ENCODE assay signal across 1 cellular context in the genomic region with DNA sequence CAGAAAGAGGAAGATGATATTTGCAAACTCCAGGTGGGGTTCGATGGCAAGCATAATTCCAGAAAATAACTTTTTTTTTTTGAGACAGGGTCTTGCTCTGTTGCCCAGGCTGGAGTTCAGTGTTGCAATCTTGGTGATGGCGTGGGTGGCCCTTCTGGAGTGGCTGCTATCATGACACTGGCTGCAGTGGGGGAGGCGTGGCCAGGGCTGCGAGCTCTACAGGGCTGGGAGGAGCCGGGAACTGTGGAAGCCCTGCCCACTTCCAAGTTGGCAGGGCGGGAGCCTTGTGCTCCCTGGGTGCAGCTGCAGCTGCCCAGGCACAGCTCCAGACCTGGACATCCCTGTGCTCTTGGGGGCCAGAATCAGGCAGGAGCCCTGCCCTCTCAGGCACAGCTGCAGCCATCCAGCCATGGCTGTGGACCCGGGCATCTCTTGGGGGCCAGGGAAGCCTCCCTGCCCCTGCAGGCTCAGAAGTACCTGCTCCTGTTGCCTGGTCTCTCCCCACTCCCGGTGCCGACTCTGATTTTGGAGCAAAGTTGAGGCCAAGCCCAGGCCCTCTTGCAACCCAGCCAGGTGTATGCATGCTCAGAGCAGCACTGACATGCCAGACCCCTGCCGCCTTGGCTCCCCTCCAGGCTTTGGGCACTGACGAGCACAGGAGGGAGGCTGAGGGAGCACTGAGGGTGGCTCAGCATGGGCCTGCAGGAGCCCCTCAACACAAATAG.
TF ChIP-seq lines count a peak whose summit lies in the region.

No MANE protein-coding gene starts in this region.

TF ChIP-seq in HEK293, 187 proteins besides CTCF, POLR2A, EP300 and RAD21 (continued from another document):
- TF ChIP-seq, protein P1, sequence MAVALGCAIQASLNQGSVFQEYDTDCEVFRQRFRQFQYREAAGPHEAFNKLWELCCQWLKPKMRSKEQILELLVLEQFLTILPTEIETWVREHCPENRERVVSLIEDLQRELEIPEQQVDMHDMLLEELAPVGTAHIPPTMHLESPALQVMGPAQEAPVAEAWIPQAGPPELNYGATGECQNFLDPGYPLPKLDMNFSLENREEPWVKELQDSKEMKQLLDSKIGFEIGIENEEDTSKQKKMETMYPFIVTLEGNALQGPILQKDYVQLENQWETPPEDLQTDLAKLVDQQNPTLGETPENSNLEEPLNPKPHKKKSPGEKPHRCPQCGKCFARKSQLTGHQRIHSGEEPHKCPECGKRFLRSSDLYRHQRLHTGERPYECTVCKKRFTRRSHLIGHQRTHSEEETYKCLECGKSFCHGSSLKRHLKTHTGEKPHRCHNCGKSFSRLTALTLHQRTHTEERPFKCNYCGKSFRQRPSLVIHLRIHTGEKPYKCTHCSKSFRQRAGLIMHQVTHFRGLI (tag by site-specific recombination; IDR thresholded peaks at IDR 0.05), result no peak
- TF ChIP-seq SP3 (tag by site-specific recombination; IDR thresholded peaks at IDR 0.05) (0 out of 2 replicates have a peak, but pooled peaks have one; percentile 16), ZBTB48 (tag by site-specific recombination; IDR thresholded peaks at IDR 0.05) (no peak), ZNF610 (tag by site-specific recombination; IDR thresholded peaks at IDR 0.05; ENCODE audit: borderline replicate concordance) (no peak), YY2 (tag by site-specific recombination; IDR thresholded peaks at IDR 0.05) (no peak), ZNF596 (tag by site-specific recombination; IDR thresholded peaks at IDR 0.05) (no peak), ZBTB7A (tag by site-specific recombination; IDR thresholded peaks at IDR 0.05; ENCODE audit: low read depth) (no peak), SCRT1 (tag by site-specific recombination; IDR thresholded peaks at IDR 0.05; ENCODE audit: borderline replicate concordance) (no peak), ZNF624 (tag by site-specific recombination; IDR thresholded peaks at IDR 0.05) (no peak), KLF8 (tag by site-specific recombination; IDR thresholded peaks at IDR 0.05) (no peak), ZNF791 (tag by site-specific recombination; IDR thresholded peaks at IDR 0.05) (no peak), KLF1 (tag by site-specific recombination; IDR thresholded peaks at IDR 0.05) (peak; percentile 37; the same call in 1 of the 2 replicates), SP2 (tag by site-specific recombination; IDR thresholded peaks at IDR 0.05) (peak; percentile 35), ZNF214 (tag by site-specific recombination; IDR thresholded peaks at IDR 0.05; ENCODE audit: borderline replicate concordance) (no peak), ZNF664 (tag by site-specific recombination; IDR thresholded peaks at IDR 0.05) (no peak), GLIS2 (tag by site-specific recombination; IDR thresholded peaks at IDR 0.05) (no peak), OSR2 (tag by site-specific recombination; IDR thresholded peaks at IDR 0.05) (no peak), BCL11B (tag by site-specific recombination; IDR thresholded peaks at IDR 0.05; ENCODE audit: low read depth) (no peak), ZFP3 (tag by site-specific recombination; IDR thresholded peaks at IDR 0.05; ENCODE audit: low read depth) (no peak), ZNF621 (tag by site-specific recombination; IDR thresholded peaks at IDR 0.05) (no peak), ZNF530 (tag by site-specific recombination; IDR thresholded peaks at IDR 0.05; ENCODE audit: low read depth) (no peak), ZFHX2 (tag by site-specific recombination; conservative IDR thresholded peaks at IDR 0.05) (peak; percentile 54; the same call in 1 of the 2 replicates)
- TF ChIP-seq, protein P2, sequence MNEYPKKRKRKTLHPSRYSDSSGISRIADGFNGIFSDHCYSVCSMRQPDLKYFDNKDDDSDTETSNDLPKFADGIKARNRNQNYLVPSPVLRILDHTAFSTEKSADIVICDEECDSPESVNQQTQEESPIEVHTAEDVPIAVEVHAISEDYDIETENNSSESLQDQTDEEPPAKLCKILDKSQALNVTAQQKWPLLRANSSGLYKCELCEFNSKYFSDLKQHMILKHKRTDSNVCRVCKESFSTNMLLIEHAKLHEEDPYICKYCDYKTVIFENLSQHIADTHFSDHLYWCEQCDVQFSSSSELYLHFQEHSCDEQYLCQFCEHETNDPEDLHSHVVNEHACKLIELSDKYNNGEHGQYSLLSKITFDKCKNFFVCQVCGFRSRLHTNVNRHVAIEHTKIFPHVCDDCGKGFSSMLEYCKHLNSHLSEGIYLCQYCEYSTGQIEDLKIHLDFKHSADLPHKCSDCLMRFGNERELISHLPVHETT (tag by site-specific recombination; IDR thresholded peaks at IDR 0.05), result no peak
- TF ChIP-seq, protein P3, sequence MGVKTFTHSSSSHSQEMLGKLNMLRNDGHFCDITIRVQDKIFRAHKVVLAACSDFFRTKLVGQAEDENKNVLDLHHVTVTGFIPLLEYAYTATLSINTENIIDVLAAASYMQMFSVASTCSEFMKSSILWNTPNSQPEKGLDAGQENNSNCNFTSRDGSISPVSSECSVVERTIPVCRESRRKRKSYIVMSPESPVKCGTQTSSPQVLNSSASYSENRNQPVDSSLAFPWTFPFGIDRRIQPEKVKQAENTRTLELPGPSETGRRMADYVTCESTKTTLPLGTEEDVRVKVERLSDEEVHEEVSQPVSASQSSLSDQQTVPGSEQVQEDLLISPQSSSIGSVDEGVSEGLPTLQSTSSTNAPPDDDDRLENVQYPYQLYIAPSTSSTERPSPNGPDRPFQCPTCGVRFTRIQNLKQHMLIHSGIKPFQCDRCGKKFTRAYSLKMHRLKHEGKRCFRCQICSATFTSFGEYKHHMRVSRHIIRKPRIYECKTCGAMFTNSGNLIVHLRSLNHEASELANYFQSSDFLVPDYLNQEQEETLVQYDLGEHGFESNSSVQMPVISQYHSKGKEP (tag by site-specific recombination; IDR thresholded peaks at IDR 0.05), result peak; percentile 67; the same call in 1 of the 2 replicates
- TF ChIP-seq, protein P4, sequence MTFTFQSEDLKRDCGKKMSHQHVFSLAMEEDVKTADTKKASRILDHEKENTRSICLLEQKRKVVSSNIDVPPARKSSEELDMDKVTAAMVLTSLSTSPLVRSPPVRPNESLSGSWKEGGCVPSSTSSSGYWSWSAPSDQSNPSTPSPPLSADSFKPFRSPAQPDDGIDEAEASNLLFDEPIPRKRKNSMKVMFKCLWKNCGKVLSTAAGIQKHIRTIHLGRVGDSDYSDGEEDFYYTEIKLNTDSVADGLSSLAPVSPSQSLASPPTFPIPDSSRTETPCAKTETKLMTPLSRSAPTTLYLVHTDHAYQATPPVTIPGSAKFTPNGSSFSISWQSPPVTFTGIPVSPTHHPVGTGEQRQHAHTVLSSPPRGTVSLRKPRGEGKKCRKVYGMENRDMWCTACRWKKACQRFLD (tag by site-specific recombination; IDR thresholded peaks at IDR 0.05), result no peak
- TF ChIP-seq, protein P5, sequence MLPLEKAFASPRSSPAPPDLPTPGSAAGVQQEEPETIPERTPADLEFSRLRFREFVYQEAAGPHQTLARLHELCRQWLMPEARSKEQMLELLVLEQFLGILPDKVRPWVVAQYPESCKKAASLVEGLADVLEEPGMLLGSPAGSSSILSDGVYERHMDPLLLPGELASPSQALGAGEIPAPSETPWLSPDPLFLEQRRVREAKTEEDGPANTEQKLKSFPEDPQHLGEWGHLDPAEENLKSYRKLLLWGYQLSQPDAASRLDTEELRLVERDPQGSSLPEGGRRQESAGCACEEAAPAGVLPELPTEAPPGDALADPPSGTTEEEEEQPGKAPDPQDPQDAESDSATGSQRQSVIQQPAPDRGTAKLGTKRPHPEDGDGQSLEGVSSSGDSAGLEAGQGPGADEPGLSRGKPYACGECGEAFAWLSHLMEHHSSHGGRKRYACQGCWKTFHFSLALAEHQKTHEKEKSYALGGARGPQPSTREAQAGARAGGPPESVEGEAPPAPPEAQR (tag by site-specific recombination; IDR thresholded peaks at IDR 0.05), result no peak
- TF ChIP-seq, protein P6, sequence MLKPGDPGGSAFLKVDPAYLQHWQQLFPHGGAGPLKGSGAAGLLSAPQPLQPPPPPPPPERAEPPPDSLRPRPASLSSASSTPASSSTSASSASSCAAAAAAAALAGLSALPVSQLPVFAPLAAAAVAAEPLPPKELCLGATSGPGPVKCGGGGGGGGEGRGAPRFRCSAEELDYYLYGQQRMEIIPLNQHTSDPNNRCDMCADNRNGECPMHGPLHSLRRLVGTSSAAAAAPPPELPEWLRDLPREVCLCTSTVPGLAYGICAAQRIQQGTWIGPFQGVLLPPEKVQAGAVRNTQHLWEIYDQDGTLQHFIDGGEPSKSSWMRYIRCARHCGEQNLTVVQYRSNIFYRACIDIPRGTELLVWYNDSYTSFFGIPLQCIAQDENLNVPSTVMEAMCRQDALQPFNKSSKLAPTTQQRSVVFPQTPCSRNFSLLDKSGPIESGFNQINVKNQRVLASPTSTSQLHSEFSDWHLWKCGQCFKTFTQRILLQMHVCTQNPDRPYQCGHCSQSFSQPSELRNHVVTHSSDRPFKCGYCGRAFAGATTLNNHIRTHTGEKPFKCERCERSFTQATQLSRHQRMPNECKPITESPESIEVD (tag by site-specific recombination; IDR thresholded peaks at IDR 0.05), result no peak
TF ChIP-seq in HEK293: peak in this region for 7.
